Comparison of ENCODE assay signal across 8 cellular contexts in genomic region chr16:48117217-48118105, GRCh38. TPM values are rescaled to one million over a fixed set of nuclear protein-coding genes. Genes with fewer than 3 reads are reported as not detected.
DNase-seq lines count a peak whose midpoint lies in the region; ATAC-seq and TF ChIP-seq lines count a peak whose summit lies in the region.

No MANE protein-coding gene starts in this region.

- intact Hi-C loops in HCT116 (cut with micrococcal nuclease), result loop anchor here (2.0 kb wide), 2 partner anchors 245 to 975 kb away; partner anchors contain the start of gene NETO2
- intact Hi-C loops in activated CD8-positive, alpha-beta T cell treated with anti-CD3 and anti-CD28 coated beads for 36 hours (cut with micrococcal nuclease), result no loop called here
- intact Hi-C loops in esophagus squamous epithelium (cut with DNase I), result no loop called here

- peak; percentile 66 for TF ChIP-seq RAD21 in HCT116 (IDR thresholded peaks at IDR 0.05; ENCODE audit: low read depth)

- no peak overlapping the region for H3K4me3 ChIP-seq in HCT116 (replicated peaks in 1 of 2; ENCODE audit: low read depth in 1 of 2, low read length in 2 of 2)
- H3K4me3 ChIP-seq in parathyroid adenoma (ENCODE audit: low read depth, low read length), result no peak overlapping the region
- no peak overlapping the region for H3K4me3 ChIP-seq in esophagus squamous epithelium

- CTCF ChIA-PET in HCT116 (lab: Charles Lee), result interaction anchor here (1.6 kb wide), 1 partner anchor 976 kb away, joined by 7 read pairs; no protein-coding TSS in a partner anchor
- CTCF ChIA-PET in activated CD8-positive, alpha-beta T cell treated with anti-CD3 and anti-CD28 coated beads for 36 hours (lab: Charles Lee), result interaction anchor here (1.0 to 1.5 kb wide), 3 partner anchors 47 to 975 kb away, joined by 3 to 4 read pairs (median 3); no protein-coding TSS in a partner anchor

- H3K27ac ChIP-seq in HCT116 (ENCODE audit: low read depth, low read length), result no peak overlapping the region
- no peak overlapping the region for H3K27ac ChIP-seq in parathyroid adenoma
- no peak overlapping the region for H3K27ac ChIP-seq in esophagus squamous epithelium

- no peak overlapping the region for H3K4me3 Mint-ChIP-seq in activated CD8-positive, alpha-beta T cell treated with anti-CD3 and anti-CD28 coated beads for 36 hours

- no peaks in the 10 kb centered on the region for H3K79me2 ChIP-seq in HCT116 (ENCODE audit: insufficient read depth, low read length)
- H3K79me2 ChIP-seq in parathyroid adenoma, result no peaks in the 10 kb centered on the region

- H3K9me3 ChIP-seq in HCT116 (ENCODE audit: control insufficient read depth in 1 of 2, insufficient read depth in 1 of 2, low read depth in 1 of 2, low read length in 2 of 2) (no peaks in the 10 kb centered on the region), parathyroid adenoma (ENCODE audit: control insufficient read depth, low read length) (no peaks in the 10 kb centered on the region), esophagus squamous epithelium (no peaks in the 10 kb centered on the region)

- POLR2A ChIA-PET in HCT116 (lab: Charles Lee), result interaction anchor here (1.0 kb wide), 1 partner anchor 976 kb away, joined by 3 read pairs; no protein-coding TSS in a partner anchor
- POLR2A ChIA-PET in activated CD8-positive, alpha-beta T cell treated with anti-CD3 and anti-CD28 coated beads for 36 hours (lab: Charles Lee), result no interaction called here

- no peaks in the 10 kb centered on the region for H3K9me2 ChIP-seq in HCT116 (ENCODE audit: insufficient read depth)

- 62% methylated on average over 10 of the region's 22 CpGs; no CpG with 5 or more reads in 1 of the 2 donors for WGBS in esophagus squamous epithelium, 2 donors

- 0 out of 2 replicates have a peak, but pooled peaks cover 5% of the 10 kb centered on the region for H3K27me3 ChIP-seq in HCT116 (ENCODE audit: insufficient read depth, low read length)
- no peaks in the 10 kb centered on the region for H3K27me3 ChIP-seq in parathyroid adenoma (ENCODE audit: control insufficient read depth, insufficient read depth, low read length)
- H3K27me3 ChIP-seq in esophagus squamous epithelium, result peaks cover 0 to 27% (median 0%) of the 10 kb centered on the region in 4 donors

- peak; percentile 98 for ATAC-seq in HCT116
- peak; percentile 93 for ATAC-seq in activated CD8-positive, alpha-beta T cell treated with anti-CD3 and anti-CD28 coated beads for 36 hours
- ATAC-seq in esophagus mucosa, result peak; percentile 22

- H3K36me3 Mint-ChIP-seq in activated CD8-positive, alpha-beta T cell treated with anti-CD3 and anti-CD28 coated beads for 36 hours (ENCODE audit: low read depth), result no peaks in the 10 kb centered on the region

- H3K27ac Mint-ChIP-seq in activated CD8-positive, alpha-beta T cell treated with anti-CD3 and anti-CD28 coated beads for 36 hours, result no peak overlapping the region

- RAD21 ChIA-PET in HCT116 (lab: Charles Lee; ENCODE audit: low non-redundant PET in 1 of 2, low total read pairs in 2 of 2, uncharacterized antibody in 2 of 2, unreplicated experiment in 2 of 2), result no interaction called here

- H2AFZ ChIP-seq in HCT116 (ENCODE audit: low read depth, low read length, poor library complexity, severe bottlenecking), result no peak overlapping the region
- H2AFZ ChIP-seq in parathyroid adenoma, result no peak overlapping the region

- H3K36me3 ChIP-seq in HCT116 (ENCODE audit: control insufficient read depth in 1 of 2, insufficient read depth in 2 of 2, low read length in 2 of 2) (no peaks in the 10 kb centered on the region), parathyroid adenoma (ENCODE audit: control insufficient read depth, insufficient read depth, low read length) (no peaks in the 10 kb centered on the region), esophagus squamous epithelium (no peaks in the 10 kb centered on the region)

- no peaks in the 10 kb centered on the region for H3K4me1 Mint-ChIP-seq in activated CD8-positive, alpha-beta T cell treated with anti-CD3 and anti-CD28 coated beads for 36 hours (ENCODE audit: low read depth)

- no peak for TF ChIP-seq POLR2A in HCT116 (IDR thresholded peaks at IDR 0.05; ENCODE audit: borderline replicate concordance, extremely low read depth, insufficient read depth, insufficient read length)
- TF ChIP-seq POLR2A in esophagus squamous epithelium (IDR thresholded peaks at IDR 0.05), result no peak

- BruUV-seq in HCT116 (replicated peaks; lab: Mats Ljungman, UMichigan), result no TSS peak

- peak; percentile 6 to 42 for DNase-seq in NCI-H2081 (lab: John Stamatoyannopoulos, UW)
- no peak for DNase-seq in NCI-H2081 treated with DMSO at 0.1 percent for 48 hours (lab: John Stamatoyannopoulos, UW)
- DNase-seq in HCT116 (ENCODE audit: low read depth, low spot score), result peak; percentile 56
- DNase-seq in NCI-H524 treated with DMSO at 0.1 percent for 48 hours (lab: John Stamatoyannopoulos, UW), result peak; percentile 25
- peak; percentile 73 for DNase-seq in activated CD8-positive, alpha-beta T cell treated with anti-CD3 and anti-CD28 coated beads for 36 hours
- no peak for DNase-seq in esophagus squamous epithelium (lab: John Stamatoyannopoulos, UW)

- H3K9me3 Mint-ChIP-seq in activated CD8-positive, alpha-beta T cell treated with anti-CD3 and anti-CD28 coated beads for 36 hours, result no peaks in the 10 kb centered on the region

- H3K9ac ChIP-seq in HCT116 (ENCODE audit: low read length) (no peak overlapping the region), parathyroid adenoma (no peak overlapping the region)

- peaks cover 2% of the 10 kb centered on the region for H3K27me3 Mint-ChIP-seq in activated CD8-positive, alpha-beta T cell treated with anti-CD3 and anti-CD28 coated beads for 36 hours

- peak overlapping the region; percentile 25 for H3K4me2 ChIP-seq in HCT116 (ENCODE audit: low read length)
- H3K4me2 ChIP-seq in parathyroid adenoma (ENCODE audit: low read length), result no peak overlapping the region

- H3K4me1 ChIP-seq in HCT116 (ENCODE audit: control insufficient read depth in 1 of 2, insufficient read depth in 2 of 2, low read length in 2 of 2) (peaks cover 0 to 9% of the 10 kb centered on the region in 2 experiments; a peak in 2 of 4 replicates), parathyroid adenoma (no peaks in the 10 kb centered on the region), esophagus squamous epithelium (no peaks in the 10 kb centered on the region)

- H4K20me1 ChIP-seq in HCT116 (ENCODE audit: insufficient read depth), result no peaks in the 10 kb centered on the region

- TF ChIP-seq CTCF in HCT116 (IDR thresholded peaks at IDR 0.05 in 2 of 3, conservative IDR thresholded peaks at IDR 0.05 in 1 of 3; ENCODE audit: borderline replicate concordance in 1 of 3, insufficient read depth in 1 of 3, low read depth in 2 of 3, low read length in 2 of 3) (peak; percentile 90 to 99 (median 98)), parathyroid adenoma (IDR thresholded peaks at IDR 0.05) (peak; percentile 41), esophagus squamous epithelium (IDR thresholded peaks at IDR 0.05) (peak in 3 of 6 experiments; percentile 32 to 48 (median 35))
- peak; percentile 70 for TF ChIP-seq CTCF in activated CD8-positive, alpha-beta T cell treated with anti-CD3 and anti-CD28 coated beads for 36 hours (IDR thresholded peaks at IDR 0.05)

TF ChIP-seq in HCT116, 20 proteins besides CTCF, POLR2A, EP300 and RAD21:
- no peak for TF ChIP-seq SIN3A (IDR thresholded peaks at IDR 0.05; ENCODE audit: low read depth)

RNA-seq across cellular contexts. Expression of gene ABCC12, which starts 38.3 kb away (rescaled TPM):
- total RNA-seq in HCT116 (2021; ENCODE audit: unreplicated experiment), result not detected
- not detected in 2 replicates for polyA plus RNA-seq in HCT116 (2012)
- total RNA-seq in activated CD8-positive, alpha-beta T cell treated with anti-CD3 and anti-CD28 coated beads for 36 hours, result not detected
- total RNA-seq in esophagus mucosa, result not detected
- not detected for total RNA-seq in esophagus squamous epithelium

Comparison
In these comparisons a context has a peak if more than half of its experiments do, and no peak if none do; other contexts are left out.
1. DNase-seq: peak in NCI-H2081 (2 of 2), HCT116 (single experiment), NCI-H524 treated with DMSO at 0.1 percent for 48 hours (single experiment) and activated CD8-positive, alpha-beta T cell treated with anti-CD3 and anti-CD28 coated beads for 36 hours (single experiment); none in NCI-H2081 treated with DMSO at 0.1 percent for 48 hours (single experiment) and esophagus squamous epithelium (single experiment).
2. ATAC-seq: peak in every context shown above with its lines; median percentile 98 in HCT116; 93 in activated CD8-positive, alpha-beta T cell treated with anti-CD3 and anti-CD28 coated beads for 36 hours; 22 in esophagus mucosa.